Comparison of ENCODE assay signal across 8 cellular contexts in genomic region chr6:25070547-25071366, GRCh38.
A peak's percentile ranks its signal among the peaks of the same experiment; 100 is the strongest.
DNase-seq lines count a peak whose midpoint lies in the region; ATAC-seq and TF ChIP-seq lines count a peak whose summit lies in the region.

No MANE protein-coding gene starts in this region.

- BruUV-seq in Caco-2 (replicated peaks; lab: Mats Ljungman, UMichigan) (no TSS peak), IMR-90 (replicated peaks; lab: Mats Ljungman, UMichigan) (no TSS peak)

- 0 out of 2 replicates have a peak overlapping the region, but pooled peaks have one; percentile 14 for H3K14ac ChIP-seq in IMR-90 (replicated peaks; ENCODE audit: low read depth, low read length)

- H3K4me1 ChIP-seq in Caco-2 = no peaks in the 10 kb centered on the region
- H3K4me1 ChIP-seq in IMR-90 (ENCODE audit: control insufficient read depth, insufficient read depth, low read length) = peaks cover 5% of the 10 kb centered on the region
- H3K4me1 ChIP-seq in OCI-LY1 (ENCODE audit: insufficient read depth, low read length, severe bottlenecking) = peaks cover 3% of the 10 kb centered on the region
- H3K4me1 ChIP-seq in naive thymus-derived CD4-positive, alpha-beta T cell (ENCODE audit: control insufficient read depth in 2 of 2, insufficient read depth in 2 of 2, low read length in 2 of 2) = peaks cover 0 to 3% of the 10 kb centered on the region in 2 donors

- no peaks in the 10 kb centered on the region for H3K79me2 ChIP-seq in OCI-LY1 (ENCODE audit: insufficient read depth, low read length)

- H2AK9ac ChIP-seq in IMR-90 (replicated peaks; ENCODE audit: low read depth, low read length, poor library complexity) = no peak overlapping the region

- no peaks in the 10 kb centered on the region for H3K79me1 ChIP-seq in IMR-90 (ENCODE audit: low read depth in 1 of 2, low read length in 2 of 2)

- TF ChIP-seq CTCF in Caco-2 (IDR thresholded peaks at IDR 0.05; ENCODE audit: insufficient read depth in 1 of 2, low read depth in 1 of 2, low read length in 1 of 2, severe bottlenecking in 1 of 2, unreplicated experiment in 1 of 2) = peak; percentile 78 to 83
- peak; percentile 94 for TF ChIP-seq CTCF in IMR-90 (conservative IDR thresholded peaks at IDR 0.05; ENCODE audit: low read depth, low read length)
- TF ChIP-seq CTCF in OCI-LY1 (IDR thresholded peaks at IDR 0.05; ENCODE audit: low read length) = peak; percentile 94

- peak overlapping the region; percentile 0; the same call in 1 of the 2 replicates for H3K27ac ChIP-seq in IMR-90 (ENCODE audit: insufficient read depth, low read length)
- no peak overlapping the region for H3K27ac ChIP-seq in OCI-LY1 (ENCODE audit: low read depth, low read length, poor library complexity, severe bottlenecking)
- no peak overlapping the region for H3K27ac ChIP-seq in naive thymus-derived CD4-positive, alpha-beta T cell (ENCODE audit: low read depth, low read length)

- peak overlapping the region; percentile 77 for H4K91ac ChIP-seq in IMR-90 (ENCODE audit: insufficient read depth, low read depth, low read length)

- no peaks in the 10 kb centered on the region for H3K9me2 ChIP-seq in OCI-LY1 (ENCODE audit: low read depth, low read length)

- TF ChIP-seq POLR2A in IMR-90 (IDR thresholded peaks at IDR 0.05; ENCODE audit: low read depth, low read length) (peak; percentile 59), erythroblast (IDR thresholded peaks at IDR 0.05; ENCODE audit: low read length) (no peak)

- intact Hi-C loops in Caco-2 (cut with micrococcal nuclease; ENCODE audit: unreplicated experiment) (loop anchor here (1.0 to 10.0 kb wide), 4 partner anchors 78 to 490 kb away; partner anchors contain the start of gene C6orf62), IMR-90 (cut with micrococcal nuclease) (loop anchor here (1.0 to 5.0 kb wide), 7 partner anchors 52 to 532 kb away; partner anchors contain the start of genes C6orf62 and GMNN)
- intact Hi-C loops in naive thymus-derived CD4-positive, alpha-beta T cell (cut with micrococcal nuclease) = loop anchor here (1.0 to 10.0 kb wide), 15 partner anchors 14 to 636 kb away; no protein-coding TSS in a partner anchor

- H3K27me3 Mint-ChIP-seq in Caco-2 (ENCODE audit: insufficient read depth, unreplicated experiment) = no peaks in the 10 kb centered on the region
- peaks cover 0 to 7% (median 0%) of the 10 kb centered on the region in 5 donors for H3K27me3 Mint-ChIP-seq in naive thymus-derived CD4-positive, alpha-beta T cell
- H3K27me3 Mint-ChIP-seq in stimulated activated memory B cell treated with anti-CD40 and anti-IgM and Interleukin-4, amounts not matched to agents 10 μg/mL and 1 μg/mL and 100 μg/mL, for 72 hours = no peaks in the 10 kb centered on the region

- POLR2A ChIA-PET in Caco-2 (lab: Charles Lee) (no interaction called here), IMR-90 (lab: Charles Lee; ENCODE audit: unreplicated experiment) (no interaction called here)
- POLR2A ChIA-PET in naive thymus-derived CD4-positive, alpha-beta T cell (lab: Charles Lee) = interaction anchor here (1.1 to 1.9 kb wide), 6 partner anchors 11 to 137 kb away, joined by 3 to 10 read pairs (median 8); no protein-coding TSS in a partner anchor

- H3K27ac Mint-ChIP-seq in Caco-2 (ENCODE audit: unreplicated experiment) = no peak overlapping the region
- H3K27ac Mint-ChIP-seq in naive thymus-derived CD4-positive, alpha-beta T cell = peak overlapping the region; percentile 43 to 92 (median 83)
- peak overlapping the region; percentile 96 for H3K27ac Mint-ChIP-seq in stimulated activated memory B cell treated with anti-CD40 and anti-IgM and Interleukin-4, amounts not matched to agents 10 μg/mL and 1 μg/mL and 100 μg/mL, for 72 hours

- H3K9me3 Mint-ChIP-seq in Caco-2 (ENCODE audit: unreplicated experiment) = peaks cover 9% of the 10 kb centered on the region
- H3K9me3 Mint-ChIP-seq in naive thymus-derived CD4-positive, alpha-beta T cell = peaks cover 0 to 7% (median 0%) of the 10 kb centered on the region in 11 donors
- H3K9me3 Mint-ChIP-seq in stimulated activated memory B cell treated with anti-CD40 and anti-IgM and Interleukin-4, amounts not matched to agents 10 μg/mL and 1 μg/mL and 100 μg/mL, for 72 hours = no peaks in the 10 kb centered on the region

- no peaks in the 10 kb centered on the region for H3K36me3 ChIP-seq in Caco-2 (ENCODE audit: control insufficient read depth, insufficient read depth, low read length)
- H3K36me3 ChIP-seq in IMR-90 (ENCODE audit: control insufficient read depth, insufficient read depth, low read length) = no peaks in the 10 kb centered on the region
- H3K36me3 ChIP-seq in OCI-LY1 (ENCODE audit: insufficient read depth, low read length) = no peaks in the 10 kb centered on the region
- H3K36me3 ChIP-seq in naive thymus-derived CD4-positive, alpha-beta T cell (ENCODE audit: control insufficient read depth in 2 of 3, insufficient read depth in 3 of 3, low read length in 3 of 3) = no peaks in the 10 kb centered on the region

- H3K9ac ChIP-seq in IMR-90 (ENCODE audit: low read depth, low read length) (no peak overlapping the region), OCI-LY1 (ENCODE audit: low read length) (peak overlapping the region; percentile 39; the same call in 1 of the 2 replicates)

- H3K23ac ChIP-seq in IMR-90 (ENCODE audit: low read depth, low read length) = no peak overlapping the region; the same call in 1 of the 2 replicates

- no peak overlapping the region for H3K56ac ChIP-seq in IMR-90 (ENCODE audit: extremely low read depth, insufficient read depth, low read length)

- no peaks in the 10 kb centered on the region for H3K9me3 ChIP-seq in Caco-2
- no peaks in the 10 kb centered on the region; the same call in 1 of the 2 replicates for H3K9me3 ChIP-seq in IMR-90 (ENCODE audit: control insufficient read depth, insufficient read depth, low read length)
- H3K9me3 ChIP-seq in OCI-LY1 (ENCODE audit: low read length) = no peaks in the 10 kb centered on the region
- H3K9me3 ChIP-seq in naive thymus-derived CD4-positive, alpha-beta T cell (ENCODE audit: control insufficient read depth in 2 of 3, low read length in 3 of 3) = no peaks in the 10 kb centered on the region

- ATAC-seq in GM21423 (IDR thresholded peaks at IDR 0.05; ENCODE audit: unreplicated experiment) = peak; percentile 85
- ATAC-seq in IMR-90 (ENCODE audit: low read depth) = peak; percentile 99
- ATAC-seq in naive thymus-derived CD4-positive, alpha-beta T cell = peak; percentile 99
- ATAC-seq in stimulated activated memory B cell treated with anti-CD40 and anti-IgM and Interleukin-4, amounts not matched to agents 10 μg/mL and 1 μg/mL and 100 μg/mL, for 72 hours = peak; percentile 91

- H3K4me1 Mint-ChIP-seq in Caco-2 (ENCODE audit: low read depth, unreplicated experiment) = no peaks in the 10 kb centered on the region
- H3K4me1 Mint-ChIP-seq in naive thymus-derived CD4-positive, alpha-beta T cell = peaks cover 5 to 15% (median 9%) of the 10 kb centered on the region in 7 donors
- no peaks in the 10 kb centered on the region for H3K4me1 Mint-ChIP-seq in stimulated activated memory B cell treated with anti-CD40 and anti-IgM and Interleukin-4, amounts not matched to agents 10 μg/mL and 1 μg/mL and 100 μg/mL, for 72 hours

- no peaks in the 10 kb centered on the region for H3K9me1 ChIP-seq in IMR-90 (ENCODE audit: insufficient read depth, low read length)

- peak; percentile 98 for TF ChIP-seq RAD21 in IMR-90 (IDR thresholded peaks at IDR 0.05; ENCODE audit: low read length)

- no peak overlapping the region for H3K4me3 Mint-ChIP-seq in Caco-2 (ENCODE audit: unreplicated experiment)
- H3K4me3 Mint-ChIP-seq in naive thymus-derived CD4-positive, alpha-beta T cell = peak overlapping the region in 8 of 10 donors; percentile 10 to 70 (median 50)
- peak overlapping the region; percentile 85 for H3K4me3 Mint-ChIP-seq in stimulated activated memory B cell treated with anti-CD40 and anti-IgM and Interleukin-4, amounts not matched to agents 10 μg/mL and 1 μg/mL and 100 μg/mL, for 72 hours

- peak overlapping the region; percentile 91 for H2BK120ac ChIP-seq in IMR-90 (ENCODE audit: low read depth, low read length)

- no peak overlapping the region for H2BK5ac ChIP-seq in IMR-90 (ENCODE audit: low read depth, low read length, poor library complexity, severe bottlenecking)

- H3F3A ChIP-seq in OCI-LY1 (ENCODE audit: insufficient read depth, low read length) = no peaks in the 10 kb centered on the region

- peak overlapping the region; percentile 49; the same call in 1 of the 2 replicates for H2AK5ac ChIP-seq in IMR-90 (ENCODE audit: low read depth, low read length)

- H4K5ac ChIP-seq in IMR-90 (ENCODE audit: low read depth, low read length) = peak overlapping the region; percentile 50

- no peaks in the 10 kb centered on the region for H4K20me1 ChIP-seq in IMR-90 (ENCODE audit: insufficient read depth, low read length)
- no peaks in the 10 kb centered on the region for H4K20me1 ChIP-seq in OCI-LY1 (ENCODE audit: insufficient read depth, low read length)

- peak overlapping the region; percentile 31 for H3K18ac ChIP-seq in IMR-90 (ENCODE audit: low read depth, low read length)

- dilution Hi-C loops in IMR-90 (cut with HindIII; ENCODE audit: low sequenced_read_pairs, unreplicated experiment) = no loop called here

- peak overlapping the region; percentile 89 for H2BK20ac ChIP-seq in IMR-90 (ENCODE audit: low read depth, low read length)

- H2BK15ac ChIP-seq in IMR-90 (ENCODE audit: low read depth, low read length) = peak overlapping the region; percentile 75; the same call in 1 of the 3 replicates

- H3K4me3 ChIP-seq in Caco-2 (ENCODE audit: low read depth, low read length) = no peak overlapping the region
- no peak overlapping the region for H3K4me3 ChIP-seq in IMR-90 (ENCODE audit: insufficient read depth, low read depth, low read length)
- peak overlapping the region; percentile 44 for H3K4me3 ChIP-seq in OCI-LY1 (ENCODE audit: low read depth, low read length, poor library complexity, severe bottlenecking)
- no peak overlapping the region for H3K4me3 ChIP-seq in naive thymus-derived CD4-positive, alpha-beta T cell (ENCODE audit: low read length)

- DNase-seq in Caco-2 (peak; percentile 69 to 71), IMR-90 (peak; percentile 81), erythroblast (lab: John Stamatoyannopoulos, UW) (peak; percentile 77 to 85)
- peak; percentile 77 for DNase-seq in activated CD8-positive, alpha-beta memory T cell treated with anti-CD3 and anti-CD28 coated beads, Interleukin-2, amount 50 U/mL, for 4 hours
- DNase-seq in naive thymus-derived CD4-positive, alpha-beta T cell = peak; percentile 54 to 85 (median 79)

- 7% methylated on average over 3 of the region's 13 CpGs; no CpG with 5 or more reads in 1 of the 2 experiments for WGBS in IMR-90 (ENCODE audit: extremely low coverage in 2 of 2, insufficient read length in 1 of 2), 2 experiments

- H3K27me3 ChIP-seq in Caco-2 (replicated peaks; ENCODE audit: control insufficient read depth, insufficient read depth, low read length) (no peaks in the 10 kb centered on the region), IMR-90 (ENCODE audit: control insufficient read depth, insufficient read depth, low read length) (no peaks in the 10 kb centered on the region), OCI-LY1 (ENCODE audit: insufficient read depth, low read length) (no peaks in the 10 kb centered on the region)
- no peaks in the 10 kb centered on the region for H3K27me3 ChIP-seq in naive thymus-derived CD4-positive, alpha-beta T cell (ENCODE audit: control insufficient read depth in 2 of 2, insufficient read depth in 2 of 2, low read length in 2 of 2)

- peak overlapping the region; percentile 23 to 71; a peak in 2 of 4 replicates for H4K8ac ChIP-seq in IMR-90 (ENCODE audit: low read depth in 2 of 2, low read length in 2 of 2)

- in situ Hi-C loops in IMR-90 (cut with MboI; ENCODE audit: low sequenced_read_pairs) = no loop called here

- H2AFZ ChIP-seq in IMR-90 (replicated peaks; ENCODE audit: low read length, poor library complexity) (peak overlapping the region; percentile 83), OCI-LY1 (ENCODE audit: low read length) (peak overlapping the region; percentile 62; the same call in 1 of the 2 replicates)

- H3K4me2 ChIP-seq in IMR-90 (ENCODE audit: low read depth, low read length) (peak overlapping the region; percentile 4; the same call in 1 of the 2 replicates), OCI-LY1 (ENCODE audit: low read length) (peak overlapping the region; percentile 71)

- peak overlapping the region; percentile 63; the same call in 1 of the 2 replicates for H3K4ac ChIP-seq in IMR-90 (ENCODE audit: low read depth, low read length)

- no peaks in the 10 kb centered on the region for H3K36me3 Mint-ChIP-seq in Caco-2 (ENCODE audit: insufficient read depth, unreplicated experiment)
- peaks cover 0 to 6% (median 0%) of the 10 kb centered on the region in 5 donors for H3K36me3 Mint-ChIP-seq in naive thymus-derived CD4-positive, alpha-beta T cell
- H3K36me3 Mint-ChIP-seq in stimulated activated memory B cell treated with anti-CD40 and anti-IgM and Interleukin-4, amounts not matched to agents 10 μg/mL and 1 μg/mL and 100 μg/mL, for 72 hours = no peaks in the 10 kb centered on the region

- CTCF ChIA-PET in Caco-2 (lab: Charles Lee) (interaction anchor here (0.5 to 1.7 kb wide), 7 partner anchors 36 to 596 kb away, joined by 3 to 16 read pairs (median 4); no protein-coding TSS in a partner anchor), IMR-90 (lab: Yijun Ruan, JAX) (interaction anchor here (0.6 to 1.7 kb wide), 20 partner anchors 8 to 490 kb away, joined by 3 to 9 read pairs (median 3); no protein-coding TSS in a partner anchor)
- CTCF ChIA-PET in naive thymus-derived CD4-positive, alpha-beta T cell (lab: Charles Lee) = interaction anchor here (0.6 to 2.9 kb wide), 30 partner anchors 9 to 490 kb away, joined by 3 to 73 read pairs (median 5); no protein-coding TSS in a partner anchor
